In genomic region chr13:61029064-61029463, GRCh38 we compare ENCODE assay signal across 19 cellular contexts.
DNase-seq lines count a peak whose midpoint lies in the region; ATAC-seq, FAIRE-seq and TF ChIP-seq lines count a peak whose summit lies in the region.
"Had no signal": no experiment of that assay in that cellular context is flagged by ENCODE, and none has a peak within 500 bp of the region (broad histone marks: within the 10 kb centered on the region; RNA-seq: fewer than 3 reads in every experiment).

No MANE protein-coding gene starts in this region.

- H3K4me3 ChIP-seq in RWPE2 (ENCODE audit: severe bottlenecking) = no peak overlapping the region
- no peak overlapping the region for H3K4me3 ChIP-seq in ovary
- H3K4me3 ChIP-seq: left ventricle myocardium inferior, spleen, vagina had no signal

- intact Hi-C loops in ovary (cut with DNase I) = no loop called here

- WGBS in ovary, 3 donors = 52 to 76% (median 74%) methylated on average over 2 of the region's 2 CpGs

- TF ChIP-seq EP300 in ovary (IDR thresholded peaks at IDR 0.05) = no peak

- FAIRE-seq in urothelium cell line (lab: Jason Lieb, UNC) = no peak
- FAIRE-seq: GM18507, HTR-8/SVneo had no signal

- peak; percentile 20 for DNase-seq in ELF-1 (ENCODE audit: low read depth, low spot score)
- DNase-seq in RWPE2 (ENCODE audit: low spot score) = no peak
- peak; percentile 57 for DNase-seq in iPS-NIHi7 (ENCODE audit: extremely low spot score)
- no peak for DNase-seq in ovary
- no peak for DNase-seq in NCI-H2171 treated with DMSO at 0.1 percent for 48 hours (lab: John Stamatoyannopoulos, UW)
- no peak for DNase-seq in urothelium cell line (ENCODE audit: low spot score)
- DNase-seq: activated CD4-positive, alpha-beta memory T cell treated with anti-CD3 and anti-CD28 coated beads for 36 hours; activated T-cell treated with anti-CD3 and anti-CD28 coated beads, Interleukin-2, amount 50 U/mL, for 48 hours; GDM1; hippocampal formation; left ventricle myocardium inferior; posterior cingulate gyrus; spleen; stimulated activated naive CD8-positive, alpha-beta T cell treated with anti-CD3 and anti-CD28 coated beads, Interleukin-15, amount 100 ng/mL, for 72 hours had no signal

- H3K27me3 ChIP-seq in RWPE2 (ENCODE audit: insufficient read depth, poor library complexity, severe bottlenecking) = no peaks in the 10 kb centered on the region
- H3K27me3 ChIP-seq in ovary = no peaks in the 10 kb centered on the region
- H3K27me3 ChIP-seq: spleen, vagina had no signal

- H3K36me3 ChIP-seq in RWPE2 (ENCODE audit: low read depth) (no peaks in the 10 kb centered on the region), ovary (no peaks in the 10 kb centered on the region)
- H3K36me3 ChIP-seq: left ventricle myocardium inferior, spleen, vagina had no signal

- TF ChIP-seq POLR2A in ovary (IDR thresholded peaks at IDR 0.05) = no peak

- ATAC-seq in HG02981 (IDR thresholded peaks at IDR 0.05; ENCODE audit: unreplicated experiment) (peak; percentile 60), RWPE2 (ENCODE audit: low read depth) (0 out of 3 replicates have a peak, but pooled peaks have one; percentile 38), HG03565 (IDR thresholded peaks at IDR 0.05; ENCODE audit: unreplicated experiment) (no peak)
- ATAC-seq: stimulated activated naive CD8-positive, alpha-beta T cell treated with anti-CD3 and anti-CD28 coated beads, Interleukin-15, amount 100 ng/mL, for 72 hours had no signal

- TF ChIP-seq CTCF in RWPE2 (IDR thresholded peaks at IDR 0.05; ENCODE audit: poor library complexity, severe bottlenecking) = no peak
- TF ChIP-seq CTCF in ovary (IDR thresholded peaks at IDR 0.05) = no peak

- H3K27ac ChIP-seq in RWPE2 (ENCODE audit: poor library complexity, severe bottlenecking) (no peak overlapping the region), ovary (no peak overlapping the region)
- H3K27ac ChIP-seq: left ventricle myocardium inferior, spleen, vagina had no signal

- H3K9me3 ChIP-seq in RWPE2 (ENCODE audit: severe bottlenecking) (no peaks in the 10 kb centered on the region), ovary (no peaks in the 10 kb centered on the region)
- H3K9me3 ChIP-seq: left ventricle myocardium inferior, spleen, vagina had no signal

- no peaks in the 10 kb centered on the region for H3K4me1 ChIP-seq in RWPE2 (ENCODE audit: insufficient read depth, poor library complexity, severe bottlenecking)
- H3K4me1 ChIP-seq in ovary (ENCODE audit: insufficient read depth) = no peaks in the 10 kb centered on the region
- H3K4me1 ChIP-seq: left ventricle myocardium inferior, spleen, vagina had no signal

Comparison
In these comparisons a context has a peak if more than half of its experiments do, and no peak if none do; other contexts are left out.
1. DNase-seq: peak in ELF-1 (single experiment) and iPS-NIHi7 (single experiment); none in RWPE2 (single experiment), ovary (0 of 5), NCI-H2171 treated with DMSO at 0.1 percent for 48 hours (single experiment) and urothelium cell line (single experiment).